9 cellular contexts compared by ENCODE assay signal in genomic region chr6:111721677-111722219, GRCh38.
DNase-seq lines count a peak whose midpoint lies in the region; ATAC-seq, FAIRE-seq and TF ChIP-seq lines count a peak whose summit lies in the region.
"Had no signal": no experiment of that assay in that cellular context is flagged by ENCODE, and none has a peak within 500 bp of the region (broad histone marks: within the 10 kb centered on the region; RNA-seq: fewer than 3 reads in every experiment).

No MANE protein-coding gene starts in this region.

- DNase-seq in SHP77 treated with DMSO at 0.1 percent for 48 hours (lab: John Stamatoyannopoulos, UW) (peak; percentile 8), SHP77 (lab: John Stamatoyannopoulos, UW) (no peak), RWPE1 (ENCODE audit: low spot score) (peak; percentile 15), breast epithelium (ENCODE audit: low spot score in 2 of 2) (no peak), memory B cell (ENCODE audit: low spot score in 2 of 2) (peak in 1 of 2 donors; percentile 30), uterus (no peak), hippocampal formation (lab: John Stamatoyannopoulos, UW) (no peak), small intestine (no peak)

- peak; percentile 23 for ATAC-seq in memory B cell (ENCODE audit: low read depth)

- H3K4me3 Mint-ChIP-seq in memory B cell: no peak overlapping the region

- H3K9me3 ChIP-seq in breast epithelium (no peaks in the 10 kb centered on the region), uterus (no peaks in the 10 kb centered on the region), small intestine (ENCODE audit: control insufficient read depth, low read depth) (no peaks in the 10 kb centered on the region)

- 56 to 81% (median 65%) methylated on average over 3 of the region's 3 CpGs for WGBS in small intestine, 3 donors

- no peaks in the 10 kb centered on the region for H3K9me3 Mint-ChIP-seq in memory B cell

- intact Hi-C loops in breast epithelium (cut with DNase I; ENCODE audit: low total_unique reads) (no loop called here), uterus (cut with DNase I; ENCODE audit: low total_unique reads) (no loop called here)

- no peak overlapping the region for H3K27ac Mint-ChIP-seq in memory B cell

- H3K4me1 Mint-ChIP-seq in memory B cell: peaks cover 23% of the 10 kb centered on the region

- POLR2A ChIA-PET in RWPE1 (lab: Yijun Ruan, JAX; ENCODE audit: low non-redundant PET): no interaction called here

- H3K36me3 ChIP-seq in breast epithelium (no peaks in the 10 kb centered on the region), uterus (no peaks in the 10 kb centered on the region), small intestine (ENCODE audit: control insufficient read depth in 2 of 2, insufficient read depth in 2 of 2, low read length in 2 of 2) (peaks cover 0 to 3% of the 10 kb centered on the region in 2 donors)

- no peaks in the 10 kb centered on the region for H3K27me3 Mint-ChIP-seq in memory B cell

- H3K4me3 ChIP-seq in breast epithelium (no peak overlapping the region), uterus (no peak overlapping the region), small intestine (ENCODE audit: low read depth in 1 of 2, low read length in 2 of 2) (no peak overlapping the region)

- TF ChIP-seq CTCF in RWPE1 (conservative IDR thresholded peaks at IDR 0.05; ENCODE audit: low read depth) (peak; percentile 42), breast epithelium (IDR thresholded peaks at IDR 0.05) (peak in 2 of 3 donors; percentile 21 to 43), uterus (IDR thresholded peaks at IDR 0.05) (peak in 2 of 4 experiments; percentile 24 to 39)

- CTCF ChIA-PET in RWPE1 (lab: Yijun Ruan, JAX): interaction anchor here (0.7 to 0.9 kb wide), 2 partner anchors 322 to 324 kb away, joined by 3 to 4 read pairs; no protein-coding TSS in a partner anchor

- H3K27me3 ChIP-seq in breast epithelium (no peaks in the 10 kb centered on the region), uterus (no peaks in the 10 kb centered on the region), small intestine (ENCODE audit: control insufficient read depth in 2 of 2, insufficient read depth in 2 of 2, low read length in 2 of 2) (no peaks in the 10 kb centered on the region)

- no peak for TF ChIP-seq POLR2A in breast epithelium (IDR thresholded peaks at IDR 0.05)
- no peak for TF ChIP-seq POLR2A in uterus (IDR thresholded peaks at IDR 0.05)

- H3K4me1 ChIP-seq in breast epithelium (no peaks in the 10 kb centered on the region), uterus (peaks cover 3 to 7% of the 10 kb centered on the region in 2 donors), small intestine (ENCODE audit: control insufficient read depth in 2 of 2, insufficient read depth in 1 of 2, low read depth in 1 of 2, low read length in 1 of 2) (no peaks in the 10 kb centered on the region)

- H3K27ac ChIP-seq in RWPE1: no peak overlapping the region
- H3K27ac ChIP-seq in breast epithelium: peak overlapping the region in 1 of 2 donors; percentile 33
- H3K27ac ChIP-seq in uterus: peak overlapping the region; percentile 24 to 50
- H3K27ac ChIP-seq in small intestine (ENCODE audit: low read depth in 1 of 2, low read length in 1 of 2): peak overlapping the region in 1 of 2 donors; percentile 42

- peaks cover 8% of the 10 kb centered on the region for H3K36me3 Mint-ChIP-seq in memory B cell

- no peak for FAIRE-seq in small intestine (lab: Jason Lieb, UNC)
- FAIRE-seq: G401.6 had no signal

Comparison
In these comparisons a context has a peak if more than half of its experiments do, and no peak if none do; other contexts are left out.
1. DNase-seq: peak in SHP77 treated with DMSO at 0.1 percent for 48 hours (single experiment) and RWPE1 (single experiment); none in SHP77 (0 of 2), breast epithelium (0 of 2), uterus (0 of 2), hippocampal formation (0 of 2) and small intestine (single experiment).